In genomic region chr16:21946889-21947635, GRCh38 we compare ENCODE assay signal across 17 cellular contexts. TPM values are rescaled to one million over a fixed set of nuclear protein-coding genes. Genes with fewer than 3 reads are reported as not detected.
DNase-seq lines count a peak whose midpoint lies in the region; ATAC-seq and TF ChIP-seq lines count a peak whose summit lies in the region.
"Had no signal": no experiment of that assay in that cellular context is flagged by ENCODE, and none has a peak within 500 bp of the region (broad histone marks: within the 10 kb centered on the region; RNA-seq: fewer than 3 reads in every experiment).

No MANE protein-coding gene starts in this region.

- DNase-seq in mammary epithelial cell (peak; percentile 1), MCF 10A (ENCODE audit: unreplicated experiment) (no peak), HPDE6-E6E7 (ENCODE audit: extremely low spot score) (peak; percentile 35), NCI-H146 treated with DMSO at 0.1 percent for 48 hours (lab: John Stamatoyannopoulos, UW; ENCODE audit: unreplicated experiment) (no peak), NAMALWA (ENCODE audit: low spot score) (no peak)
- no peak for DNase-seq in activated naive CD8-positive, alpha-beta T cell treated with anti-CD3 and anti-CD28 coated beads, Interleukin-2, amount 50 U/mL, for 24 hours
- no peak for DNase-seq in stimulated activated naive CD8-positive, alpha-beta T cell treated with anti-CD3 and anti-CD28 coated beads, Interleukin-15, Interleukin-2, amounts not matched to agents 100 U/mL and 50 U/mL, for 24 hours
- DNase-seq: cerebellar nuclear complex, foreskin melanocyte, KG1, NCI-H1436 treated with DMSO at 0.1 percent for 48 hours, SJCRH30 had no signal

- peaks cover 20% of the 10 kb centered on the region for H3K27me3 Mint-ChIP-seq in MCF 10A (ENCODE audit: insufficient read depth, unreplicated experiment)
- H3K27me3 Mint-ChIP-seq in activated naive CD8-positive, alpha-beta T cell treated with anti-CD3 and anti-CD28 coated beads, Interleukin-2, amount 50 U/mL, for 24 hours: no peaks in the 10 kb centered on the region
- H3K27me3 Mint-ChIP-seq: natural killer cell treated with Interleukin-12 subunit alpha and Interleukin-12 subunit beta and Interleukin-15 and Interleukin-18, amount 100 ng/mL, for 72 hours had no signal

- peaks cover 7% of the 10 kb centered on the region for H3K36me3 Mint-ChIP-seq in MCF 10A (ENCODE audit: insufficient read depth, unreplicated experiment)
- peaks cover 7% of the 10 kb centered on the region for H3K36me3 Mint-ChIP-seq in activated naive CD8-positive, alpha-beta T cell treated with anti-CD3 and anti-CD28 coated beads, Interleukin-2, amount 50 U/mL, for 24 hours (ENCODE audit: low read depth)
- H3K36me3 Mint-ChIP-seq: natural killer cell treated with Interleukin-12 subunit alpha and Interleukin-12 subunit beta and Interleukin-15 and Interleukin-18, amount 100 ng/mL, for 72 hours had no signal

- CTCF ChIA-PET in mammary epithelial cell (lab: Charles Lee; ENCODE audit: low non-redundant PET) (no interaction called here), MCF 10A (lab: Yijun Ruan, JAX) (interaction anchor here (0.6 to 1.2 kb wide), 3 partner anchors 152 to 289 kb away, joined by 3 to 4 read pairs (median 4); no protein-coding TSS in a partner anchor)

- H3K27ac ChIP-seq in mammary epithelial cell (ENCODE audit: insufficient read depth, low read depth, low read length): no peak overlapping the region
- H3K27ac ChIP-seq: SJCRH30 had no signal

- H3K4me1 ChIP-seq in mammary epithelial cell (ENCODE audit: insufficient read depth, low read length): peaks cover 12% of the 10 kb centered on the region

- TF ChIP-seq CTCF in mammary epithelial cell (conservative IDR thresholded peaks at IDR 0.05 in 1 of 2, IDR thresholded peaks at IDR 0.05 in 1 of 2; ENCODE audit: extremely low read depth in 1 of 2, insufficient read depth in 1 of 2, low read depth in 1 of 2, low read length in 2 of 2): no peak
- no peak for TF ChIP-seq CTCF in MCF 10A (IDR thresholded peaks at IDR 0.05; ENCODE audit: unreplicated experiment)

- in situ Hi-C loops in mammary epithelial cell (cut with MboI; ENCODE audit: low sequenced_read_pairs in 2 of 2): no loop called here

- no peak overlapping the region for H2AFZ ChIP-seq in mammary epithelial cell (ENCODE audit: low read depth, low read length)

- H3K9me3 Mint-ChIP-seq in MCF 10A (ENCODE audit: unreplicated experiment): no peaks in the 10 kb centered on the region
- H3K9me3 Mint-ChIP-seq in activated naive CD8-positive, alpha-beta T cell treated with anti-CD3 and anti-CD28 coated beads, Interleukin-2, amount 50 U/mL, for 24 hours: no peaks in the 10 kb centered on the region
- H3K9me3 Mint-ChIP-seq: natural killer cell treated with Interleukin-12 subunit alpha and Interleukin-12 subunit beta and Interleukin-15 and Interleukin-18, amount 100 ng/mL, for 72 hours had no signal

- peaks cover 19% of the 10 kb centered on the region for H3K79me2 ChIP-seq in mammary epithelial cell (ENCODE audit: insufficient read depth, low read length)

- dilution Hi-C loops in mammary epithelial cell (cut with HindIII; ENCODE audit: low sequenced_read_pairs): no loop called here

- no TSS peak for BruUV-seq in mammary epithelial cell (replicated peaks; lab: Mats Ljungman, UMichigan)
- BruUV-seq in MCF 10A (replicated peaks; lab: Mats Ljungman, UMichigan): no TSS peak

- no peak overlapping the region for H3K4me3 Mint-ChIP-seq in MCF 10A (ENCODE audit: unreplicated experiment)
- H3K4me3 Mint-ChIP-seq in activated naive CD8-positive, alpha-beta T cell treated with anti-CD3 and anti-CD28 coated beads, Interleukin-2, amount 50 U/mL, for 24 hours: no peak overlapping the region
- H3K4me3 Mint-ChIP-seq: natural killer cell treated with Interleukin-12 subunit alpha and Interleukin-12 subunit beta and Interleukin-15 and Interleukin-18, amount 100 ng/mL, for 72 hours had no signal

- POLR2A ChIA-PET in MCF 10A (lab: Yijun Ruan, JAX): no interaction called here

- H4K20me1 ChIP-seq in mammary epithelial cell (ENCODE audit: insufficient read depth, low read length): no peaks in the 10 kb centered on the region

- peak; percentile 59 for ATAC-seq in activated naive CD8-positive, alpha-beta T cell treated with anti-CD3 and anti-CD28 coated beads, Interleukin-2, amount 50 U/mL, for 24 hours
- ATAC-seq in stimulated activated naive CD8-positive, alpha-beta T cell treated with anti-CD3 and anti-CD28 coated beads, Interleukin-15, Interleukin-2, amounts not matched to agents 100 U/mL and 50 U/mL, for 24 hours: peak; percentile 35
- ATAC-seq in HG03045 (IDR thresholded peaks at IDR 0.05; ENCODE audit: unreplicated experiment): no peak
- ATAC-seq: natural killer cell treated with Interleukin-12 subunit alpha and Interleukin-12 subunit beta and Interleukin-15 and Interleukin-18, amount 100 ng/mL, for 72 hours had no signal

- WGBS in mammary epithelial cell (ENCODE audit: low coverage, missing lambda C conversion rate): 83% methylated on average over 9 of the region's 9 CpGs

- H3K4me3 ChIP-seq in mammary epithelial cell (replicated peaks in 1 of 3; ENCODE audit: insufficient read depth in 1 of 3, low read depth in 2 of 3, low read length in 3 of 3): no peak overlapping the region
- H3K4me3 ChIP-seq: SJCRH30, skin epidermis had no signal

- H3K4me1 Mint-ChIP-seq in MCF 10A (ENCODE audit: insufficient read depth, unreplicated experiment): peaks cover 7% of the 10 kb centered on the region
- H3K4me1 Mint-ChIP-seq in activated naive CD8-positive, alpha-beta T cell treated with anti-CD3 and anti-CD28 coated beads, Interleukin-2, amount 50 U/mL, for 24 hours: peaks cover 35% of the 10 kb centered on the region

- no peak overlapping the region for H3K27ac Mint-ChIP-seq in MCF 10A (ENCODE audit: low read depth, unreplicated experiment)
- H3K27ac Mint-ChIP-seq in activated naive CD8-positive, alpha-beta T cell treated with anti-CD3 and anti-CD28 coated beads, Interleukin-2, amount 50 U/mL, for 24 hours: peak overlapping the region; percentile 17

- no peaks in the 10 kb centered on the region for H3K36me3 ChIP-seq in mammary epithelial cell (ENCODE audit: insufficient read depth, low read length)
- H3K36me3 ChIP-seq: SJCRH30 had no signal

- H3K4me2 ChIP-seq in mammary epithelial cell (ENCODE audit: insufficient read depth, low read depth, low read length): no peak overlapping the region

- no peak overlapping the region for H3K9ac ChIP-seq in mammary epithelial cell (ENCODE audit: insufficient read depth, low read length)

- no peaks in the 10 kb centered on the region for H3K27me3 ChIP-seq in mammary epithelial cell (ENCODE audit: insufficient read depth, low read length)
- H3K27me3 ChIP-seq: SJCRH30 had no signal

- intact Hi-C loops in mammary epithelial cell (cut with micrococcal nuclease): no loop called here
- intact Hi-C loops in MCF 10A (cut with micrococcal nuclease): no loop called here

- H3K9me3 ChIP-seq in mammary epithelial cell (replicated peaks; ENCODE audit: insufficient read depth, low read length): no peaks in the 10 kb centered on the region
- H3K9me3 ChIP-seq: SJCRH30 had no signal

RNA-seq across cellular contexts. Expression of gene UQCRC2, which starts 6.1 kb away (rescaled TPM):
- total RNA-seq in mammary epithelial cell: 100 to 1,000 TPM; 181 to 205 TPM
- 168 TPM for polyA plus RNA-seq in mammary epithelial cell
- polyA minus RNA-seq in mammary epithelial cell: 208 TPM
- 199 and 207 TPM in 2 replicates for total RNA-seq in MCF 10A (2022)

RNA-seq across cellular contexts. Expression of gene PDZD9, which starts 53.9 kb away (rescaled TPM):
- total RNA-seq in mammary epithelial cell (not detected), MCF 10A (2022) (not detected in 2 replicates)
- polyA plus RNA-seq in mammary epithelial cell: 0.05 TPM
- not detected for polyA minus RNA-seq in mammary epithelial cell
- total RNA-seq: liver; natural killer cell treated with Interleukin-12 subunit alpha and Interleukin-12 subunit beta and Interleukin-15 and Interleukin-18, amount 100 ng/mL, for 72 hours; posterior vena cava; SJCRH30 had no signal
- polyA plus RNA-seq: liver had no signal

Comparison
In these comparisons a context has a peak if more than half of its experiments do, and no peak if none do; other contexts are left out.
1. DNase-seq: peak in mammary epithelial cell (single experiment) and HPDE6-E6E7 (single experiment); none in MCF 10A (single experiment), activated naive CD8-positive, alpha-beta T cell treated with anti-CD3 and anti-CD28 coated beads, Interleukin-2, amount 50 U/mL, for 24 hours (single experiment), stimulated activated naive CD8-positive, alpha-beta T cell treated with anti-CD3 and anti-CD28 coated beads, Interleukin-15, Interleukin-2, amounts not matched to agents 100 U/mL and 50 U/mL, for 24 hours (single experiment), NCI-H146 treated with DMSO at 0.1 percent for 48 hours (single experiment) and NAMALWA (single experiment).